10 cellular contexts compared by ENCODE assay signal in genomic region chr5:32522429-32523143, GRCh38.
A peak's percentile ranks its signal among the peaks of the same experiment; 100 is the strongest.
DNase-seq lines count a peak whose midpoint lies in the region; FAIRE-seq and TF ChIP-seq lines count a peak whose summit lies in the region.
"Had no signal": no experiment of that assay in that cellular context is flagged by ENCODE, and none has a peak within 500 bp of the region (broad histone marks: within the 10 kb centered on the region; RNA-seq: fewer than 3 reads in every experiment).

No MANE protein-coding gene starts in this region.

- H3K4me3 ChIP-seq in HL-60 (replicated peaks; ENCODE audit: insufficient read depth, low read length), result no peak overlapping the region
- no peak overlapping the region for H3K4me3 ChIP-seq in WERI-Rb-1 (ENCODE audit: low read depth, low read length)

- CTCF ChIA-PET in activated CD4-positive, alpha-beta T cell treated with anti-CD3 and anti-CD28 coated beads, Interleukin-2, amount 10 ng/mL, durations not matched to agents 7 days and 5 days (lab: Charles Lee), result interaction anchor here (0.6 to 1.0 kb wide), 3 partner anchors 9 to 96 kb away, joined by 3 to 6 read pairs (median 4); no protein-coding TSS in a partner anchor

- POLR2A ChIA-PET in activated CD4-positive, alpha-beta T cell treated with anti-CD3 and anti-CD28 coated beads, Interleukin-2, amount 10 ng/mL, durations not matched to agents 7 days and 5 days (lab: Charles Lee), result interaction anchor here (0.7 kb wide), 1 partner anchor 154 kb away, joined by 4 read pairs; no protein-coding TSS in a partner anchor

- peaks cover 7% of the 10 kb centered on the region for H3K27me3 Mint-ChIP-seq in activated CD4-positive, alpha-beta T cell treated with anti-CD3 and anti-CD28 coated beads, Interleukin-2, amount 10 ng/mL, durations not matched to agents 7 days and 5 days

- H3K4me3 Mint-ChIP-seq in activated CD4-positive, alpha-beta T cell treated with anti-CD3 and anti-CD28 coated beads, Interleukin-2, amount 10 ng/mL, durations not matched to agents 7 days and 5 days, result no peak overlapping the region

- no peaks in the 10 kb centered on the region for H3K27me3 ChIP-seq in HL-60 (ENCODE audit: insufficient read depth, poor library complexity, severe bottlenecking)
- peaks cover 82% of the 10 kb centered on the region for H3K27me3 ChIP-seq in WERI-Rb-1 (ENCODE audit: insufficient read depth, low read depth, severe bottlenecking)

- DNase-seq in A172 (ENCODE audit: low spot score), result peak; percentile 96
- DNase-seq in HL-60 (ENCODE audit: low read depth in 1 of 2, low spot score in 1 of 2), result peak; percentile 90 to 95
- peak; percentile 51 for DNase-seq in activated CD4-positive, alpha-beta T cell treated with anti-CD3 and anti-CD28 coated beads, Interleukin-2, amount 10 ng/mL, durations not matched to agents 7 days and 5 days
- DNase-seq in cardiac septum (ENCODE audit: low spot score), result peak; percentile 79
- DNase-seq in WERI-Rb-1, result no peak
- no peak for DNase-seq in DMS153 (lab: John Stamatoyannopoulos, UW)
- no peak for DNase-seq in DMS114 treated with DMSO at 0.1 percent for 48 hours (lab: John Stamatoyannopoulos, UW; ENCODE audit: unreplicated experiment)
- no peak for DNase-seq in GM12892 (ENCODE audit: insufficient read length)
- DNase-seq: kidney glomerular epithelial cell, NCI-H146 had no signal

- TF ChIP-seq CTCF in HL-60 (IDR thresholded peaks at IDR 0.05; ENCODE audit: insufficient read depth, low read length), result no peak
- no peak for TF ChIP-seq CTCF in WERI-Rb-1 (IDR thresholded peaks at IDR 0.05; ENCODE audit: low read depth, low read length)

- peaks cover 19% of the 10 kb centered on the region for H3K4me1 Mint-ChIP-seq in activated CD4-positive, alpha-beta T cell treated with anti-CD3 and anti-CD28 coated beads, Interleukin-2, amount 10 ng/mL, durations not matched to agents 7 days and 5 days

- intact Hi-C loops in cardiac septum (cut with DNase I), result no loop called here

- H3K9me3 Mint-ChIP-seq in activated CD4-positive, alpha-beta T cell treated with anti-CD3 and anti-CD28 coated beads, Interleukin-2, amount 10 ng/mL, durations not matched to agents 7 days and 5 days, result peaks cover 4% of the 10 kb centered on the region

- TF ChIP-seq POLR2A in GM12892 (IDR thresholded peaks at IDR 0.05; ENCODE audit: low read depth, low read length), result no peak

- H3K36me3 Mint-ChIP-seq in activated CD4-positive, alpha-beta T cell treated with anti-CD3 and anti-CD28 coated beads, Interleukin-2, amount 10 ng/mL, durations not matched to agents 7 days and 5 days (ENCODE audit: low read depth), result no peaks in the 10 kb centered on the region

- peaks cover 3% of the 10 kb centered on the region for H3K9me3 ChIP-seq in WERI-Rb-1 (ENCODE audit: severe bottlenecking)

- H3K27ac Mint-ChIP-seq in activated CD4-positive, alpha-beta T cell treated with anti-CD3 and anti-CD28 coated beads, Interleukin-2, amount 10 ng/mL, durations not matched to agents 7 days and 5 days, result no peak overlapping the region

- peak overlapping the region; percentile 54 for H3K27ac ChIP-seq in HL-60 (replicated peaks)
- H3K27ac ChIP-seq in WERI-Rb-1, result no peak overlapping the region

- FAIRE-seq in GM12892 (lab: Jason Lieb, UNC), result no peak

- no peaks in the 10 kb centered on the region for H3K36me3 ChIP-seq in WERI-Rb-1

Comparison
In these comparisons a context has a peak if more than half of its experiments do, and no peak if none do; other contexts are left out.
1. DNase-seq: peak in A172 (single experiment), HL-60 (2 of 2), activated CD4-positive, alpha-beta T cell treated with anti-CD3 and anti-CD28 coated beads, Interleukin-2, amount 10 ng/mL, durations not matched to agents 7 days and 5 days (single experiment) and cardiac septum (single experiment); none in WERI-Rb-1 (single experiment), DMS153 (single experiment), DMS114 treated with DMSO at 0.1 percent for 48 hours (single experiment) and GM12892 (single experiment).